Comparison of ENCODE assay signal across 16 cellular contexts in the genomic region with DNA sequence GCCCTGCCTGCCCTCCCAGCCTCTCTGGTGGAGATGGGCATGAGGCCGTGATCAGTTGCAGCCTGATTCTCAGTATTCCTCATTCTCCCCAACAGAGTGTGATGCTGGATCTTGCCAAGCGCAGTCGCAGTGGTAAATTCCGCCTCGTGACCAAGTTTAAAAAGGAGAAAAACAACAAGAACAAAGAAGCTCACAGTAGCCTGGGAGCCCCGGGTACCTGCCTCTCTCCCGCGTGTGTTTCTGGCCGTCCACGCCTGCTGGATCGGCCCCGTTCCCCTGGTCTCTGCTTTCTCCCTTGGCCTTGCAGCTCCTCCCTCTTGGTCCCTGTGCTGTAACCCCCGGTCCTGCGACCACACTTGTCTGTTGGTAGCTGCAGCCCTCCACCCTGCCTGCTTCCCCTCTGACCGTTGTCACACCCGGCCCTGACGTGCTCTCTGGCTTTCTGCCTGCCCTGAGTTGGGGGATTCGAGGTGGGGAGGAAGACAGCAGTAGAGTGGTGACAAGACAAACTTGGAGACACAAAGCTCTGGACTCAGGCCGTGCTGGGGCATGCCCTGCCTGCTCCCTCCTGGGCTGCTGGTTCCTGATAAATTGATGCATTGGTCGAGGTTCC.
A peak's percentile ranks its signal among the peaks of the same experiment; 100 is the strongest.
DNase-seq lines count a peak whose midpoint lies in the region; ATAC-seq and TF ChIP-seq lines count a peak whose summit lies in the region.
"Had no signal": no experiment of that assay in that cellular context is flagged by ENCODE, and none has a peak within 500 bp of the region (broad histone marks: within the 10 kb centered on the region; RNA-seq: fewer than 3 reads in every experiment).

No MANE protein-coding gene starts in this region.

- H3K9me3 ChIP-seq in stomach (no peaks in the 10 kb centered on the region), esophagus muscularis mucosa (no peaks in the 10 kb centered on the region)

- intact Hi-C loops in activated naive CD4-positive, alpha-beta T cell treated with anti-CD3 and anti-CD28 coated beads for 36 hours (cut with micrococcal nuclease) = no loop called here
- intact Hi-C loops in stomach (cut with DNase I; ENCODE audit: low total_unique reads) = no loop called here
- intact Hi-C loops in esophagus muscularis mucosa (cut with DNase I) = no loop called here

- H3K27me3 ChIP-seq in stomach (no peaks in the 10 kb centered on the region), esophagus muscularis mucosa (no peaks in the 10 kb centered on the region)

- TF ChIP-seq EP300 in stomach (IDR thresholded peaks at IDR 0.05) (no peak), esophagus muscularis mucosa (IDR thresholded peaks at IDR 0.05) (no peak)

- TF ChIP-seq CTCF in chondrocyte (IDR thresholded peaks at IDR 0.05) (no peak), stomach (IDR thresholded peaks at IDR 0.05) (no peak), esophagus muscularis mucosa (IDR thresholded peaks at IDR 0.05) (no peak)

- DNase-seq in activated naive CD4-positive, alpha-beta T cell treated with anti-CD3 and anti-CD28 coated beads for 36 hours = no peak
- DNase-seq in activated naive CD4-positive, alpha-beta T cell treated with Interleukin-2 at 50 U/mL for 16 hours = no peak
- peak; percentile 65 for DNase-seq in chondrocyte (ENCODE audit: low spot score)
- no peak for DNase-seq in naive B cell
- peak; percentile 20 for DNase-seq in stomach
- no peak for DNase-seq in esophagus muscularis mucosa (ENCODE audit: extremely low spot score)
- DNase-seq in NCI-H2171 (lab: John Stamatoyannopoulos, UW) = no peak
- DNase-seq: activated CD4-positive, alpha-beta T cell treated with anti-CD3 and anti-CD28 coated beads, Interleukin-2, amount 10 ng/mL, durations not matched to agents 7 days and 5 days; activated T-cell treated with anti-CD3 and anti-CD28 coated beads for 4 hours; central memory CD4-positive, alpha-beta T cell; effector memory CD8-positive, alpha-beta T cell; NCI-H1092 treated with DMSO at 0.1 percent for 48 hours; NCI-H748 treated with DMSO at 0.1 percent for 48 hours; occipital lobe had no signal

- H3K27me3 Mint-ChIP-seq in activated naive CD4-positive, alpha-beta T cell treated with anti-CD3 and anti-CD28 coated beads for 36 hours (ENCODE audit: low read depth) = no peaks in the 10 kb centered on the region
- no peaks in the 10 kb centered on the region for H3K27me3 Mint-ChIP-seq in chondrocyte (ENCODE audit: low read depth)
- no peaks in the 10 kb centered on the region for H3K27me3 Mint-ChIP-seq in naive B cell
- H3K27me3 Mint-ChIP-seq: activated CD4-positive, alpha-beta T cell treated with anti-CD3 and anti-CD28 coated beads, Interleukin-2, amount 10 ng/mL, durations not matched to agents 7 days and 5 days; CD8-positive, alpha-beta memory T cell; effector memory CD8-positive, alpha-beta T cell had no signal

- no peak for ATAC-seq in naive B cell (ENCODE audit: low read depth in 2 of 2)
- no peak for ATAC-seq in GM18873 (IDR thresholded peaks at IDR 0.05; ENCODE audit: low FRiP score, unreplicated experiment)
- ATAC-seq: effector memory CD8-positive, alpha-beta T cell had no signal

- peak overlapping the region in 4 of 5 donors; percentile 3 to 27 (median 12) for H3K27ac ChIP-seq in stomach
- H3K27ac ChIP-seq in esophagus muscularis mucosa (replicated peaks in 1 of 4) = no peak overlapping the region

- H3K9me3 Mint-ChIP-seq in activated naive CD4-positive, alpha-beta T cell treated with anti-CD3 and anti-CD28 coated beads for 36 hours = no peaks in the 10 kb centered on the region
- H3K9me3 Mint-ChIP-seq in chondrocyte (ENCODE audit: low read depth) (no peaks in the 10 kb centered on the region), naive B cell (peaks cover 0 to 2% (median 0%) of the 10 kb centered on the region in 7 donors)
- H3K9me3 Mint-ChIP-seq: activated CD4-positive, alpha-beta T cell treated with anti-CD3 and anti-CD28 coated beads, Interleukin-2, amount 10 ng/mL, durations not matched to agents 7 days and 5 days; CD8-positive, alpha-beta memory T cell; effector memory CD8-positive, alpha-beta T cell had no signal

- TF ChIP-seq POLR2A in stomach (IDR thresholded peaks at IDR 0.05) (no peak), esophagus muscularis mucosa (IDR thresholded peaks at IDR 0.05; ENCODE audit: low read depth) (no peak)

- H3K36me3 ChIP-seq in stomach (peaks cover 78 to 100% (median 100%) of the 10 kb centered on the region in 4 donors), esophagus muscularis mucosa (peaks cover 27 to 92% (median 65%) of the 10 kb centered on the region in 4 donors)

- H3K27ac Mint-ChIP-seq in activated naive CD4-positive, alpha-beta T cell treated with anti-CD3 and anti-CD28 coated beads for 36 hours = peak overlapping the region; percentile 36
- no peak overlapping the region for H3K27ac Mint-ChIP-seq in chondrocyte (ENCODE audit: unreplicated experiment)
- peak overlapping the region in 5 of 6 donors; percentile 15 to 52 (median 39) for H3K27ac Mint-ChIP-seq in naive B cell
- H3K27ac Mint-ChIP-seq: activated CD4-positive, alpha-beta T cell treated with anti-CD3 and anti-CD28 coated beads, Interleukin-2, amount 10 ng/mL, durations not matched to agents 7 days and 5 days had no signal

- no peak overlapping the region for H3K4me3 Mint-ChIP-seq in activated naive CD4-positive, alpha-beta T cell treated with anti-CD3 and anti-CD28 coated beads for 36 hours
- no peak overlapping the region for H3K4me3 Mint-ChIP-seq in chondrocyte (ENCODE audit: unreplicated experiment)
- no peak overlapping the region for H3K4me3 Mint-ChIP-seq in naive B cell
- H3K4me3 Mint-ChIP-seq: activated CD4-positive, alpha-beta T cell treated with anti-CD3 and anti-CD28 coated beads, Interleukin-2, amount 10 ng/mL, durations not matched to agents 7 days and 5 days; CD8-positive, alpha-beta memory T cell; effector memory CD8-positive, alpha-beta T cell had no signal

- WGBS in stomach, 5 donors = 77 to 93% (median 80%) methylated on average over 20 of the region's 20 CpGs
- WGBS in esophagus muscularis mucosa = 90% methylated on average over 20 of the region's 20 CpGs

- H3K4me1 Mint-ChIP-seq in activated naive CD4-positive, alpha-beta T cell treated with anti-CD3 and anti-CD28 coated beads for 36 hours (ENCODE audit: low read depth) = no peaks in the 10 kb centered on the region
- H3K4me1 Mint-ChIP-seq in chondrocyte (ENCODE audit: low read depth) = peaks cover 3% of the 10 kb centered on the region
- H3K4me1 Mint-ChIP-seq in naive B cell = peaks cover 0 to 6% (median 5%) of the 10 kb centered on the region in 3 donors
- H3K4me1 Mint-ChIP-seq: activated CD4-positive, alpha-beta T cell treated with anti-CD3 and anti-CD28 coated beads, Interleukin-2, amount 10 ng/mL, durations not matched to agents 7 days and 5 days; CD8-positive, alpha-beta memory T cell had no signal

- CTCF ChIA-PET in activated naive CD4-positive, alpha-beta T cell treated with anti-CD3 and anti-CD28 coated beads for 36 hours (lab: Charles Lee) = interaction anchor here (0.6 kb wide), 1 partner anchor 131 kb away, joined by 3 read pairs; no protein-coding TSS in a partner anchor

- H3K4me3 ChIP-seq in stomach (no peak overlapping the region), esophagus muscularis mucosa (no peak overlapping the region)

- H3K4me1 ChIP-seq in stomach (peaks cover 8 to 49% (median 24%) of the 10 kb centered on the region in 4 donors), esophagus muscularis mucosa (peaks cover 14 to 29% (median 22%) of the 10 kb centered on the region in 4 donors)

- H3K36me3 Mint-ChIP-seq in activated naive CD4-positive, alpha-beta T cell treated with anti-CD3 and anti-CD28 coated beads for 36 hours (ENCODE audit: low read depth) = peaks cover 34% of the 10 kb centered on the region
- H3K36me3 Mint-ChIP-seq in chondrocyte (ENCODE audit: low read depth) (peaks cover 36% of the 10 kb centered on the region), naive B cell (peaks cover 16 to 63% of the 10 kb centered on the region in 2 donors)

Comparison
In these comparisons a context has a peak if more than half of its experiments do, and no peak if none do; other contexts are left out.
1. DNase-seq: peak in chondrocyte (single experiment) and stomach (single experiment); none in activated naive CD4-positive, alpha-beta T cell treated with anti-CD3 and anti-CD28 coated beads for 36 hours (single experiment), activated naive CD4-positive, alpha-beta T cell treated with Interleukin-2 at 50 U/mL for 16 hours (single experiment), naive B cell (single experiment), esophagus muscularis mucosa (single experiment) and NCI-H2171 (single experiment).
2. H3K27ac ChIP-seq: peak in stomach (4 of 5); none in esophagus muscularis mucosa (0 of 4).